1 cellular context compared by ENCODE assay signal in genomic region chr7:137992738-137993394, GRCh38.
TF ChIP-seq lines count a peak whose summit lies in the region.

No MANE protein-coding gene starts in this region.

TF ChIP-seq in GM12878, 131 proteins besides CTCF, POLR2A, EP300 and RAD21 (continued from another document and continues in another):
- no peak for TF ChIP-seq NR2C2 (IDR thresholded peaks at IDR 0.05; ENCODE audit: borderline replicate concordance, control insufficient read depth, insufficient read length, low read depth)
- no peak for TF ChIP-seq CHD1 (IDR thresholded peaks at IDR 0.05; ENCODE audit: low read depth, low read length)
- no peak for TF ChIP-seq PKNOX1 (IDR thresholded peaks at IDR 0.05)
- TF ChIP-seq ZZZ3 (IDR thresholded peaks at IDR 0.05; ENCODE audit: control insufficient read depth, insufficient read length, low read depth), result no peak
- TF ChIP-seq ZNF592 (IDR thresholded peaks at IDR 0.05), result no peak
- no peak for TF ChIP-seq EZH2 (IDR thresholded peaks at IDR 0.05; ENCODE audit: borderline replicate concordance, control insufficient read depth, low read depth, low read length)
- no peak for TF ChIP-seq TARDBP (IDR thresholded peaks at IDR 0.05; ENCODE audit: borderline replicate concordance)
- no peak for TF ChIP-seq POLR2AphosphoS2 (IDR thresholded peaks at IDR 0.05; ENCODE audit: low read depth, low read length)
- TF ChIP-seq SMARCA5 (IDR thresholded peaks at IDR 0.05), result no peak
- no peak for TF ChIP-seq MTA3 (IDR thresholded peaks at IDR 0.05; ENCODE audit: borderline replicate concordance, low read length)
- TF ChIP-seq WRNIP1 (IDR thresholded peaks at IDR 0.05; ENCODE audit: borderline replicate concordance, low read depth, low read length), result no peak
- no peak for TF ChIP-seq BCLAF1 (IDR thresholded peaks at IDR 0.05)
- TF ChIP-seq ATF2 (IDR thresholded peaks at IDR 0.05; ENCODE audit: low read length), result peak; percentile 55
- TF ChIP-seq TCF12 (IDR thresholded peaks at IDR 0.05; ENCODE audit: low read depth, low read length), result peak; percentile 88
- TF ChIP-seq CEBPB (IDR thresholded peaks at IDR 0.05; ENCODE audit: borderline replicate concordance in 1 of 2, low read depth in 2 of 2, low read length in 2 of 2), result no peak
- no peak for TF ChIP-seq TBL1XR1 (IDR thresholded peaks at IDR 0.05; ENCODE audit: low read depth, low read length)
- peak; percentile 52; the same call in 1 of the 2 replicates for TF ChIP-seq NFIC (IDR thresholded peaks at IDR 0.05; ENCODE audit: low read depth, low read length)
- no peak for TF ChIP-seq SIX5 (IDR thresholded peaks at IDR 0.05; ENCODE audit: low read depth, low read length, severe bottlenecking)
- TF ChIP-seq JUND (IDR thresholded peaks at IDR 0.05; ENCODE audit: low read depth, low read length), result no peak
- TF ChIP-seq FOXM1 (IDR thresholded peaks at IDR 0.05; ENCODE audit: low read depth, low read length), result peak; percentile 59; the same call in 1 of the 2 replicates
- TF ChIP-seq ZNF207 (IDR thresholded peaks at IDR 0.05; ENCODE audit: borderline replicate concordance), result no peak
- no peak for TF ChIP-seq PBX3 (IDR thresholded peaks at IDR 0.05; ENCODE audit: insufficient replicate concordance, low read depth, low read length)
- TF ChIP-seq MXI1 (IDR thresholded peaks at IDR 0.05; ENCODE audit: low read depth, low read length), result peak; percentile 74
- peak; percentile 41 for TF ChIP-seq IKZF1 (conservative IDR thresholded peaks at IDR 0.05)
- TF ChIP-seq CBX3 (IDR thresholded peaks at IDR 0.05; ENCODE audit: borderline replicate concordance, low read depth), result no peak
- no peak for TF ChIP-seq PML (IDR thresholded peaks at IDR 0.05; ENCODE audit: low read length)
- no peak for TF ChIP-seq USF2 (IDR thresholded peaks at IDR 0.05; ENCODE audit: borderline replicate concordance, low read depth, low read length)
- TF ChIP-seq MLLT1 (IDR thresholded peaks at IDR 0.05), result no peak
- no peak for TF ChIP-seq SMC3 (IDR thresholded peaks at IDR 0.05; ENCODE audit: borderline replicate concordance, low read length)
- no peak for TF ChIP-seq NFYA (IDR thresholded peaks at IDR 0.05; ENCODE audit: borderline replicate concordance, low read depth, low read length)
- TF ChIP-seq CHD4 (IDR thresholded peaks at IDR 0.05), result no peak
- TF ChIP-seq SRF (IDR thresholded peaks at IDR 0.05; ENCODE audit: low read depth in 2 of 2, low read length in 2 of 2), result no peak
- no peak for TF ChIP-seq BCL3 (IDR thresholded peaks at IDR 0.05; ENCODE audit: borderline replicate concordance, insufficient read depth, low read depth, low read length, poor library complexity, severe bottlenecking)
- TF ChIP-seq MAX (IDR thresholded peaks at IDR 0.05; ENCODE audit: low read depth, low read length), result no peak
- TF ChIP-seq BRCA1 (IDR thresholded peaks at IDR 0.05; ENCODE audit: low read depth, low read length), result no peak
- no peak for TF ChIP-seq ZNF217 (IDR thresholded peaks at IDR 0.05)
- no peak for TF ChIP-seq ELK1 (IDR thresholded peaks at IDR 0.05; ENCODE audit: low read depth, low read length)
- no peak for TF ChIP-seq CEBPZ (IDR thresholded peaks at IDR 0.05; ENCODE audit: low read depth, low read length)
